Comparison of ENCODE assay signal across 14 cellular contexts in the genomic region with DNA sequence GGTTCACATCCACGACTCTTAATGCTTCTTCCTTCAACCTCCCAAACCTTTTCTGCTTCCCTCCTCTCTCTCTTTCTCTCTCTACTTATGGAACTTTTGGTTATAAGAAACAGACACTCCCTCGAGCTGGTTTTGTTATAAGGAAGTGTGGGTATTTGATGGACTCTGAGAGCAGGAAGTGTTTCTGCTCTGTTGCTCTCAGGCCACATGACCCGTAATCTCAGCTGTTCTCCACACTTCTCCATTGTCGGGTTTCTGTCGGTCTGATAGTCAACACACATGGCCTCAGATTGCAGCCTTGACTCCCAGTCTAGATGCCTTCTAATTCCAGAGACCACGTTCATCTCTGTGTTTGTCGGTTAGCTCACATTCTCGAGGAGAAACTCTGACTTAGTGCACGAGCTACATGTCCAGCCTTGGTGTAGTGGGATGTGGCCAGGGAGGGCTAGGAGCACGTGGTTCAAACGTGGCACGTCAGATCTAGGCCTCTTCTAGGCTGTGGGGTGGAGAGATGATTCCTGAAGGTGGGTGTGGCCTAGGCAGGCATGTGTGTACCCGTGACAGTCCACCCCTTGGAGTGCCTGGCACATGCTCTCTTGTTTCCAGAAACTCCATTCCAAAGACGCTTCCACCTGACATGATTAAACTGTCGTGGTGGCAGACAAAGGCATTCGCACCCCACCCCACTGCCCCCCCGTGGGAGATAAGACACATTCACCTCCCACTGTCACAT. TPM values are rescaled to one million over a fixed set of nuclear protein-coding genes. Genes with fewer than 3 reads are reported as not detected.
DNase-seq lines count a peak whose midpoint lies in the region; ATAC-seq and TF ChIP-seq lines count a peak whose summit lies in the region.
"Had no signal": no experiment of that assay in that cellular context is flagged by ENCODE, and none has a peak within 500 bp of the region (broad histone marks: within the 10 kb centered on the region; RNA-seq: fewer than 3 reads in every experiment).

No MANE protein-coding gene starts in this region.

- TF ChIP-seq POLR2A in right lobe of liver (IDR thresholded peaks at IDR 0.05), result no peak

- peak in 3 of 4 donors; percentile 9 to 57 (median 47) for ATAC-seq in right lobe of liver
- no peak for ATAC-seq in GM18517 (IDR thresholded peaks at IDR 0.05; ENCODE audit: unreplicated experiment)
- no peak for ATAC-seq in GM21786 (IDR thresholded peaks at IDR 0.05; ENCODE audit: unreplicated experiment)
- ATAC-seq: activated CD8-positive, alpha-beta T cell treated with anti-CD3 and anti-CD28 coated beads, Interleukin-2, amount 10 ng/mL, durations not matched to agents 7 days and 5 days had no signal

- peak overlapping the region; percentile 71 for H3K4me2 ChIP-seq in BLaER1

- DNase-seq in GM19238 (ENCODE audit: insufficient read length, low spot score) (peak; percentile 58), UCSD-AML1 (lab: John Stamatoyannopoulos, UW; ENCODE audit: unreplicated experiment) (peak; percentile 15), right lobe of liver (no peak), G401 (ENCODE audit: low spot score) (no peak), NCI-H526 treated with DMSO at 0.1 percent for 48 hours (lab: John Stamatoyannopoulos, UW) (no peak)
- DNase-seq: activated CD8-positive, alpha-beta T cell treated with anti-CD3 and anti-CD28 coated beads, Interleukin-2, amount 10 ng/mL, durations not matched to agents 7 days and 5 days; foreskin fibroblast; midbrain; NCI-H226 had no signal

- in situ Hi-C loops in G401 (cut with HindIII; ENCODE audit: low sequenced_read_pairs), result no loop called here

- no peaks in the 10 kb centered on the region for H3K27me3 ChIP-seq in BLaER1
- H3K27me3 ChIP-seq in right lobe of liver, result no peaks in the 10 kb centered on the region

- no peak for TF ChIP-seq CTCF in right lobe of liver (IDR thresholded peaks at IDR 0.05)

- peak overlapping the region; percentile 26; the same call in 1 of the 2 replicates for H3K9ac ChIP-seq in BLaER1

- WGBS in right lobe of liver (ENCODE audit: insufficient coverage, low coverage, low lambda C conversion rate, missing lambda C conversion rate), result 79% methylated on average over 12 of the region's 17 CpGs

- H3K27ac ChIP-seq in BLaER1, result peak overlapping the region; percentile 83
- H3K27ac ChIP-seq in right lobe of liver, result no peak overlapping the region
- H3K27ac ChIP-seq: RWPE1 had no signal

- intact Hi-C loops in right lobe of liver (cut with DNase I), result no loop called here

- peaks cover 54% of the 10 kb centered on the region for H3K4me1 ChIP-seq in BLaER1
- H3K4me1 ChIP-seq in right lobe of liver, result no peaks in the 10 kb centered on the region

- no peaks in the 10 kb centered on the region for H4K20me1 ChIP-seq in BLaER1

- H3K9me3 ChIP-seq in BLaER1 (no peaks in the 10 kb centered on the region; the same call in 1 of the 2 replicates), right lobe of liver (peaks cover 0 to 5% (median 0%) of the 10 kb centered on the region in 4 donors)

- H3K4me3 ChIP-seq in BLaER1 (peak overlapping the region; percentile 10; the same call in 1 of the 2 replicates), right lobe of liver (no peak overlapping the region)

- H3K36me3 ChIP-seq in BLaER1 (peaks cover 21% of the 10 kb centered on the region), right lobe of liver (peaks cover 0 to 4% (median 0%) of the 10 kb centered on the region in 4 donors)

RNA-seq across cellular contexts. Expression of gene CNFN, which starts 26.3 kb away (rescaled TPM):
- total RNA-seq in right lobe of liver, result not detected
- total RNA-seq in G401 (2014; rRNA removed; shearing (Covaris generic)), result 3.9 TPM in 1 of 2 replicates, not detected in the other
- total RNA-seq: activated CD8-positive, alpha-beta T cell treated with anti-CD3 and anti-CD28 coated beads, Interleukin-2, amount 10 ng/mL, durations not matched to agents 7 days and 5 days had no signal

RNA-seq across cellular contexts. Expression of gene MEGF8, which starts 38.3 kb away (rescaled TPM):
- total RNA-seq in right lobe of liver, result 10 to 100 TPM in 1 of 6 experiments, 1 to 10 TPM in 5; 5.5 to 11.0 (median 8.7) TPM
- total RNA-seq in G401 (2014; rRNA removed; shearing (Covaris generic)), result 27.5 and 41.5 TPM in 2 replicates

RNA-seq across cellular contexts. Expression of gene TMEM145, which starts 50.7 kb away (rescaled TPM):
- under 1 TPM in 3 of 6 experiments, not detected in 3; 0.10 to 0.16 (median 0.12) TPM for total RNA-seq in right lobe of liver
- total RNA-seq in G401 (2014; rRNA removed; shearing (Covaris generic)), result not detected in 2 replicates
- total RNA-seq: MCF 10A had no signal

Comparison
In these comparisons a context has a peak if more than half of its experiments do, and no peak if none do; other contexts are left out.
1. DNase-seq: peak in GM19238 (single experiment) and UCSD-AML1 (single experiment); none in right lobe of liver (0 of 3), G401 (single experiment) and NCI-H526 treated with DMSO at 0.1 percent for 48 hours (single experiment).
2. ATAC-seq: peak in right lobe of liver (3 of 4); none in GM18517 (single experiment) and GM21786 (single experiment).